9 cellular contexts compared by ENCODE assay signal in genomic region chr20:25237610-25238318, GRCh38. TPM values are rescaled to one million over a fixed set of nuclear protein-coding genes. Genes with fewer than 3 reads are reported as not detected.
A peak's percentile ranks its signal among the peaks of the same experiment; 100 is the strongest.
DNase-seq lines count a peak whose midpoint lies in the region; FAIRE-seq lines count a peak whose summit lies in the region.
"Had no signal": no experiment of that assay in that cellular context is flagged by ENCODE, and none has a peak within 500 bp of the region (broad histone marks: within the 10 kb centered on the region; RNA-seq: fewer than 3 reads in every experiment).

No MANE protein-coding gene starts in this region.

- H4K20me1 ChIP-seq in GM23248 (ENCODE audit: insufficient read depth): no peaks in the 10 kb centered on the region

- peaks cover 44% of the 10 kb centered on the region for H3K4me1 ChIP-seq in GM23248 (ENCODE audit: insufficient read depth)

- no peaks in the 10 kb centered on the region for H3K36me3 ChIP-seq in GM23248 (ENCODE audit: low read depth)

- 19 to 27% methylated on average over 10 of the region's 10 CpGs for WGBS in GM23248 (ENCODE audit: low coverage in 1 of 2, low lambda C conversion rate in 2 of 2, missing lambda C conversion rate in 2 of 2), 2 experiments

- no peaks in the 10 kb centered on the region; the same call in 1 of the 2 replicates for H3K9me2 ChIP-seq in GM23248 (ENCODE audit: insufficient read depth)

- peak overlapping the region; percentile 81 for H3K9ac ChIP-seq in GM23248

- peak overlapping the region; percentile 76 for H3K4me2 ChIP-seq in GM23248 (ENCODE audit: unreplicated experiment)

- no peaks in the 10 kb centered on the region for H3K79me2 ChIP-seq in GM23248 (ENCODE audit: insufficient read depth)

- H3K9me3 ChIP-seq in GM23248 (ENCODE audit: low read depth): no peaks in the 10 kb centered on the region

- in situ Hi-C loops in GM23248 (cut with MboI): no loop called here

- peak; percentile 97 for DNase-seq in AG08395 (ENCODE audit: low spot score)
- DNase-seq in GM23248: peak; percentile 99
- peak; percentile 97 for DNase-seq in RCC 7860 (ENCODE audit: low spot score)
- DNase-seq in amniotic epithelial cell (ENCODE audit: low read depth): peak; percentile 96
- DNase-seq in islet precursor cell: peak; percentile 95
- DNase-seq in stimulated activated CD4-positive, alpha-beta T cell treated with anti-CD3 and anti-CD28 coated beads, Interleukin-4, amount 100 ng/mL, for 48 hours (ENCODE audit: low read depth in 2 of 2): peak; percentile 32 to 57
- DNase-seq in GM19240 (ENCODE audit: insufficient read length, low spot score): no peak
- DNase-seq in GF-D8 (lab: John Stamatoyannopoulos, UW): no peak

- H3K27me3 ChIP-seq in GM23248 (replicated peaks; ENCODE audit: insufficient read depth): no peaks in the 10 kb centered on the region

- H2AFZ ChIP-seq in GM23248: no peak overlapping the region; the same call in 1 of the 2 replicates

- H3K27ac ChIP-seq in GM23248: peak overlapping the region; percentile 98

- peak; percentile 91 for FAIRE-seq in RCC 7860 (lab: Jason Lieb, UNC)
- FAIRE-seq: frontal cortex had no signal

- H3F3A ChIP-seq in GM23248 (ENCODE audit: insufficient read depth): peaks cover 26% of the 10 kb centered on the region

- 0 out of 2 replicates have a peak overlapping the region, but pooled peaks have one; percentile 24 for H3K4me3 ChIP-seq in GM23248

RNA-seq across cellular contexts. Expression of gene PYGB, which starts 10.1 kb away (rescaled TPM):
- total RNA-seq in GM23248 (2014; rRNA removed; shearing (Covaris generic)): 116 and 123 TPM in 2 replicates
- 74.1 and 78.3 TPM in 2 replicates for polyA plus RNA-seq in GM23248 (2016; fragmentation: Nextera tagmentation; extraction: Ambion mirVana)

RNA-seq across cellular contexts. Expression of gene ENTPD6, which starts 42.3 kb away (rescaled TPM):
- total RNA-seq in GM23248 (2014; rRNA removed; shearing (Covaris generic)): 46.4 and 50.4 TPM in 2 replicates
- polyA plus RNA-seq in GM23248 (2016; fragmentation: Nextera tagmentation; extraction: Ambion mirVana): 32.9 and 36.0 TPM in 2 replicates

Comparison
In these comparisons a context has a peak if more than half of its experiments do, and no peak if none do; other contexts are left out.
1. DNase-seq: peak in AG08395 (single experiment), GM23248 (single experiment), RCC 7860 (single experiment), amniotic epithelial cell (single experiment), islet precursor cell (single experiment) and stimulated activated CD4-positive, alpha-beta T cell treated with anti-CD3 and anti-CD28 coated beads, Interleukin-4, amount 100 ng/mL, for 48 hours (2 of 2); none in GM19240 (single experiment) and GF-D8 (single experiment).